ENCODE assay signal across 26 cellular contexts in the genomic region with DNA sequence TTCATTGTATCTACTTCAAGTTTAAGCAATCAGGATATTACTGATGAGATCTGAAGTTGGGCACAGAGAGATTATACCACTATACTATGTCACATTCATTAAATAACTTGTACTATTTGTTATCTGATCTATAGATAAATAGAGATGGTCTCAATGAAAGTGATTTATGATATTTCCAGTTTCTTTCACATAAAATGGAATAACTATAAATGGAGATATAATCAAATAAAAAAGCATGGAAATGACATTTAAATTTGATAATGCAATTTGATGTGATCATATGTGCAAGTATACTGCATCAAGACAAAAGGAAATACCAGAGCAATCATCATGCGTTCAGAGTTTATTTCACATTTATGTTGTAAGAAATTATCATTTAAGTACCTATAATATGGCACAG.
"Had no signal": no experiment of that assay in that cellular context is flagged by ENCODE, and none has a peak within 500 bp of the region (broad histone marks: within the 10 kb centered on the region; RNA-seq: fewer than 3 reads in every experiment).

No MANE protein-coding gene starts in this region.

- DNase-seq: stimulated activated CD4-positive, alpha-beta T cell treated with anti-CD3 and anti-CD28 coated beads, Interleukin-2, amount 100 ng/mL, for 48 hours; stimulated activated CD4-positive, alpha-beta T cell treated with anti-CD3 and anti-CD28 coated beads, Interleukin-4, amount 100 ng/mL, for 1 hour; stimulated activated CD4-positive, alpha-beta T cell treated with anti-CD3 and anti-CD28 coated beads, Interleukin-4, amount 100 ng/mL, for 24 hours; stimulated activated CD4-positive, alpha-beta T cell treated with anti-CD3 and anti-CD28 coated beads, Interleukin-4, amount 100 ng/mL, for 4 hours; stimulated activated CD8-positive, alpha-beta memory T cell treated with anti-CD3 and anti-CD28 coated beads, Interleukin-4, amount 100 ng/mL, for 48 hours; stimulated activated naive B cell treated with anti-CD40 and anti-IgM and Interleukin-4, amounts not matched to agents 10 μg/mL and 1 μg/mL and 100 μg/mL, for 72 hours; stimulated activated naive CD4-positive, alpha-beta T cell; stimulated activated naive CD4-positive, alpha-beta T cell treated with Interleukin-2 at 50 U/mL for 16 hours; stimulated activated naive CD8-positive, alpha-beta T cell treated with anti-CD3 and anti-CD28 coated beads, Interleukin-15, amount 100 ng/mL, for 72 hours; stimulated activated naive CD8-positive, alpha-beta T cell treated with anti-CD3 and anti-CD28 coated beads, Interleukin-15, Interleukin-2, amounts not matched to agents 100 U/mL and 50 U/mL, for 24 hours; stomach; substantia nigra; testis; thyroid gland; tibial artery; transverse colon; trophoblast cell; upper lobe of left lung; upper lobe of right lung; uterus had no signal

- H3K27me3 ChIP-seq: stomach, suprapubic skin, testis, thyroid gland, tibial artery, tibial nerve, transverse colon, upper lobe of left lung, upper lobe of right lung, uterus, vagina had no signal

- ATAC-seq: stimulated activated effector memory CD8-positive, alpha-beta T cell treated with anti-CD3 and anti-CD28 coated beads, Interleukin-12 subunit alpha, Interleukin-12 subunit beta, amount 100 ng/mL, for 72 hours; stimulated activated memory B cell treated with anti-CD40 and anti-IgM and Interleukin-4, amounts not matched to agents 10 μg/mL and 1 μg/mL and 100 μg/mL, for 72 hours; stimulated activated naive B cell treated with anti-CD40 and anti-IgM and Interleukin-4, amounts not matched to agents 10 μg/mL and 1 μg/mL and 100 μg/mL, for 72 hours; stimulated activated naive CD8-positive, alpha-beta T cell treated with anti-CD3 and anti-CD28 coated beads, Interleukin-15, amount 100 ng/mL, for 72 hours; stimulated activated naive CD8-positive, alpha-beta T cell treated with anti-CD3 and anti-CD28 coated beads, Interleukin-15, Interleukin-2, amounts not matched to agents 100 U/mL and 50 U/mL, for 24 hours; upper lobe of right lung had no signal

- H3K27ac ChIP-seq: stomach, suprapubic skin, testis, thoracic aorta, thyroid gland, tibial artery, tibial nerve, transverse colon, upper lobe of left lung, upper lobe of right lung, uterus, vagina had no signal

- H3K4me1 ChIP-seq: stomach, suprapubic skin, testis, thyroid gland, tibial artery, tibial nerve, transverse colon, upper lobe of left lung, upper lobe of right lung, uterus, vagina had no signal

- H3K4me3 ChIP-seq: stomach, suprapubic skin, testis, thoracic aorta, thyroid gland, tibial artery, tibial nerve, transverse colon, upper lobe of left lung, upper lobe of right lung, uterus, vagina had no signal

- H3K36me3 ChIP-seq: stomach, suprapubic skin, thoracic aorta, thyroid gland, tibial artery, tibial nerve, transverse colon, upper lobe of left lung, upper lobe of right lung, uterus, vagina had no signal

- H3K9me3 ChIP-seq: stomach, suprapubic skin, testis, thoracic aorta, thyroid gland, tibial artery, tibial nerve, transverse colon, upper lobe of left lung, upper lobe of right lung, uterus, vagina had no signal
